ENCODE assay signal across 8 cellular contexts in the genomic region with DNA sequence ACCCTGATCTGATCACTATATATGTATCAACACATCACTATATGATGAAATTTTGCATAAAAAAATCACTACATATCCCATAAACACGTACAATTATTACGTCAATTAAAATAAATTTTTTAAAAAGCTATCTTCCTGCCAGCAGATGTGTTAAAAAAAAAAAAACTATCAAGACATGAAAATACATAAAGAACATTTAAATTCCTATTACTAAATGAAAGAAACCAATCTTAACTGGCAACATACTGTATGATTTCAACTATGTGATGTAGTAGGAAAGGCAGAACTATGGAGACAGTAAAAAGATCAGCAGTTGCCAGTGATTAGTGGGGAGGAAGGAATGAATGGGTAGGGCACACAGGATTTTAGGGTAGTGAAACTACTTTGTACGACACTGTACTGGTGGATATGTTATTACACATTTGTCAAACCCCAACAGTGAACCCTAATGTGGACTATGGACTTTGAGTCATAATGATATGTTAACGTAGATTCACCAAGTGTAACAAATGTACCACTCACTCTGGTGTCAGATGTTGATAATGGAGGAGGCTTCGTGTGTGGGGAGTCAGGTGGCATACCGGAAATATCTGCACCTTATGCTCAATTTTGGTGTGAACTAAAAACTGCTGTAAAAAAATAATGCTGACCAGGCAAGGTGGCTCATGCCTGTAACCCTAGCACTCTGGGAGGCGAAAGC. TPM values are rescaled to one million over a fixed set of nuclear protein-coding genes. Genes with fewer than 3 reads are reported as not detected.
DNase-seq lines count a peak whose midpoint lies in the region; ATAC-seq, FAIRE-seq and TF ChIP-seq lines count a peak whose summit lies in the region.

No MANE protein-coding gene starts in this region.

- ATAC-seq in GM21526 (IDR thresholded peaks at IDR 0.05; ENCODE audit: low FRiP score, unreplicated experiment): peak; percentile 57
- peak; percentile 94 for ATAC-seq in HG03565 (IDR thresholded peaks at IDR 0.05; ENCODE audit: unreplicated experiment)

- DNase-seq in GM12892 (ENCODE audit: insufficient read length): no peak
- DNase-seq in epithelial cell of proximal tubule (ENCODE audit: low read depth): peak; percentile 86
- no peak for DNase-seq in NCI-H1930 (lab: John Stamatoyannopoulos, UW)
- DNase-seq in D341Med (ENCODE audit: low spot score): no peak
- no peak for DNase-seq in NCI-H146 treated with DMSO at 0.1 percent for 48 hours (lab: John Stamatoyannopoulos, UW; ENCODE audit: unreplicated experiment)
- no peak for DNase-seq in superior temporal gyrus (ENCODE audit: extremely low spot score)

- TF ChIP-seq CTCF in epithelial cell of proximal tubule (conservative IDR thresholded peaks at IDR 0.05; ENCODE audit: low read depth, low read length): no peak

- peak; percentile 92 for FAIRE-seq in GM12892 (lab: Jason Lieb, UNC)

- TF ChIP-seq POLR2A in GM12892 (IDR thresholded peaks at IDR 0.05; ENCODE audit: low read depth, low read length): no peak

- H3K4me3 ChIP-seq in epithelial cell of proximal tubule (ENCODE audit: low read depth, low read length): peak overlapping the region; percentile 24

RNA-seq across cellular contexts. Expression of gene USP34, which starts 27.4 kb away (rescaled TPM):
- polyA plus RNA-seq in GM12892 (2012; ENCODE audit: missing spikeins): 67.3 TPM
- 42.0 and 54.1 TPM in 2 replicates for total RNA-seq in epithelial cell of proximal tubule
